Comparison of ENCODE assay signal across 22 cellular contexts in genomic region chr5:145951071-145951470, GRCh38.
"Had no signal": no experiment of that assay in that cellular context is flagged by ENCODE, and none has a peak within 500 bp of the region (broad histone marks: within the 10 kb centered on the region; RNA-seq: fewer than 3 reads in every experiment).

No MANE protein-coding gene starts in this region.

- H2AFZ ChIP-seq: neural progenitor cell had no signal

- H3K4me1 ChIP-seq: ascending aorta, breast epithelium, uterus had no signal

- H3K36me3 ChIP-seq: ascending aorta, breast epithelium, neural progenitor cell, tibial artery, uterus had no signal

- H3K27ac ChIP-seq: ascending aorta, breast epithelium, tibial artery, uterus had no signal

- H3K9me3 ChIP-seq: ascending aorta, breast epithelium, mucosa of descending colon, tibial artery, uterus had no signal

- FAIRE-seq: islet of Langerhans had no signal

- H3K4me3 ChIP-seq: ascending aorta, breast epithelium, mucosa of descending colon, neural progenitor cell, tibial artery, uterus had no signal

- H3K4me2 ChIP-seq: neural progenitor cell had no signal

- ATAC-seq: esophagus mucosa, mucosa of descending colon, sciatic nerve had no signal

- H3K9ac ChIP-seq: neural progenitor cell had no signal

- DNase-seq: activated CD4-positive, alpha-beta T cell treated with anti-CD3 and anti-CD28 coated beads, Interleukin-2, amount 10 ng/mL, durations not matched to agents 24 days and 14 days; activated CD4-positive, CD25-positive, alpha-beta regulatory T cell; activated CD8-positive, alpha-beta memory T cell treated with anti-CD3 and anti-CD28 coated beads, Interleukin-2, amount 50 U/mL, for 4 hours; activated effector memory CD4-positive, alpha-beta T cell treated with Interleukin-2 at 50 U/mL for 16 hours; activated naive CD4-positive, alpha-beta T cell treated with anti-CD3 and anti-CD28 coated beads, Interleukin-2, amount 10 ng/mL, durations not matched to agents 7 days and 5 days; activated T-cell treated with anti-CD3 and anti-CD28 coated beads, Interleukin-2, amount 50 U/mL, for 48 hours; effector CD8-positive, alpha-beta T cell; hippocampal formation; mucosa of descending colon; naive B cell; stimulated activated CD4-positive, alpha-beta T cell treated with anti-CD3 and anti-CD28 coated beads, Interleukin-4, amount 100 ng/mL, for 4 hours; stimulated activated naive CD4-positive, alpha-beta T cell; T-helper 1 cell; T-helper 9 cell; tibial artery; uterus had no signal

- H3K27me3 ChIP-seq: ascending aorta, breast epithelium, neural progenitor cell, tibial artery, uterus had no signal
